In genomic region chr18:53266850-53267249, GRCh38 we compare ENCODE assay signal across 22 cellular contexts.
DNase-seq lines count a peak whose midpoint lies in the region; ATAC-seq, FAIRE-seq and TF ChIP-seq lines count a peak whose summit lies in the region.
"Had no signal": no experiment of that assay in that cellular context is flagged by ENCODE, and none has a peak within 500 bp of the region (broad histone marks: within the 10 kb centered on the region; RNA-seq: fewer than 3 reads in every experiment).

No MANE protein-coding gene starts in this region.

- intact Hi-C loops in HepG2 (cut with micrococcal nuclease; ENCODE audit: unreplicated experiment), result no loop called here
- intact Hi-C loops in right lobe of liver (cut with DNase I), result no loop called here
- intact Hi-C loops in K562 (cut with micrococcal nuclease), result no loop called here

- TF ChIP-seq CTCF in HepG2 (CRISPR knock-in tag; IDR thresholded peaks at IDR 0.05) (no peak), right lobe of liver (IDR thresholded peaks at IDR 0.05) (no peak), K562 (IDR thresholded peaks at IDR 0.05 in 2 of 3, conservative IDR thresholded peaks at IDR 0.05 in 1 of 3; ENCODE audit: insufficient read depth in 2 of 3, low read depth in 1 of 3, low read length in 3 of 3) (no peak), GM10266 (IDR thresholded peaks at IDR 0.05; ENCODE audit: control insufficient read depth, insufficient read depth, low read depth, missing control alignments) (no peak)

- 21% methylated on average over 1 of the region's 1 CpG for WGBS in HepG2 (ENCODE audit: low lambda C conversion rate)
- 80% methylated on average over 1 of the region's 1 CpG for whole genome bisulfite sequencing in right lobe of liver (ENCODE audit: insufficient coverage, low coverage, low lambda C conversion rate, missing lambda C conversion rate)
- 8% methylated on average over 1 of the region's 1 CpG for WGBS in K562 (ENCODE audit: insufficient coverage, low coverage, missing lambda C conversion rate)

- TF ChIP-seq RAD21 in HepG2 (CRISPR knock-in tag; IDR thresholded peaks at IDR 0.05) (no peak), K562 (CRISPR knock-in tag; conservative IDR thresholded peaks at IDR 0.05 in 1 of 2, IDR thresholded peaks at IDR 0.05 in 1 of 2) (no peak)

- BruUV-seq in HepG2 (replicated peaks; lab: Mats Ljungman, UMichigan) (no TSS peak), K562 (replicated peaks; lab: Mats Ljungman, UMichigan) (no TSS peak)

- no peaks in the 10 kb centered on the region for H3K9me1 ChIP-seq in K562 (ENCODE audit: control insufficient read depth, insufficient read depth, low read length)

- H3K36me3 ChIP-seq in HepG2 (replicated peaks in 1 of 2; ENCODE audit: control insufficient read depth in 1 of 2, insufficient read depth in 2 of 2, low read length in 2 of 2), result no peaks in the 10 kb centered on the region
- H3K36me3 ChIP-seq in right lobe of liver, result no peaks in the 10 kb centered on the region
- H3K36me3 ChIP-seq in K562 (ENCODE audit: control insufficient read depth, insufficient read depth, low read length), result no peaks in the 10 kb centered on the region
- H3K36me3 ChIP-seq: BE2C, BLaER1 had no signal

- H3K9me3 ChIP-seq in HepG2 (ENCODE audit: low read length) (peaks cover 64% of the 10 kb centered on the region), right lobe of liver (no peaks in the 10 kb centered on the region), K562 (replicated peaks; ENCODE audit: control insufficient read depth, insufficient read depth, low read depth, low read length) (no peaks in the 10 kb centered on the region)
- H3K9me3 ChIP-seq: BE2C, BLaER1, Caco-2 had no signal

- DNase-seq in HepG2 (ENCODE audit: low spot score) (no peak), right lobe of liver (no peak), K562 (ENCODE audit: extremely low read depth in 1 of 4, low spot score in 3 of 4) (no peak), GM10266 (ENCODE audit: extremely low spot score) (no peak)
- DNase-seq: ACHN; BE2C; C1 segment of cervical spinal cord; Caco-2; Calu3; CD4-positive, alpha-beta T cell; CD8-positive, alpha-beta T cell; DMS79 treated with DMSO at 0.1 percent for 48 hours; GF-D8 had no signal

- H3K4me2 ChIP-seq in HepG2 (ENCODE audit: low read depth, low read length) (no peak overlapping the region), K562 (ENCODE audit: insufficient read depth, low read length) (no peak overlapping the region)
- H3K4me2 ChIP-seq: BLaER1 had no signal

- H4K20me1 ChIP-seq in HepG2 (ENCODE audit: insufficient read depth, low read length) (no peaks in the 10 kb centered on the region), K562 (replicated peaks; ENCODE audit: control insufficient read depth, insufficient read depth, low read length) (no peaks in the 10 kb centered on the region)
- H4K20me1 ChIP-seq: BLaER1 had no signal

- TF ChIP-seq POLR2A in HepG2 (IDR thresholded peaks at IDR 0.05; ENCODE audit: insufficient read depth in 1 of 2, low read depth in 2 of 2, low read length in 2 of 2) (no peak), right lobe of liver (IDR thresholded peaks at IDR 0.05) (no peak), K562 (conservative IDR thresholded peaks at IDR 0.05) (no peak)

- H3K27me3 ChIP-seq in HepG2 (ENCODE audit: control insufficient read depth in 1 of 2, insufficient read depth in 2 of 2, low read length in 2 of 2) (no peaks in the 10 kb centered on the region), right lobe of liver (no peaks in the 10 kb centered on the region), K562 (ENCODE audit: control insufficient read depth in 2 of 2, insufficient read depth in 2 of 2, low read length in 2 of 2) (no peaks in the 10 kb centered on the region)
- H3K27me3 ChIP-seq: BE2C, BLaER1 had no signal

- TF ChIP-seq EP300 in HepG2 (IDR thresholded peaks at IDR 0.05; ENCODE audit: low read depth in 2 of 2, low read length in 2 of 2) (no peak), HepG2 (CRISPR knock-in tag; IDR thresholded peaks at IDR 0.05; ENCODE audit: borderline replicate concordance) (no peak), K562 (IDR thresholded peaks at IDR 0.05; ENCODE audit: low read length) (no peak)

- H3K4me1 ChIP-seq in HepG2 (ENCODE audit: insufficient read depth, low read length) (no peaks in the 10 kb centered on the region), right lobe of liver (no peaks in the 10 kb centered on the region), K562 (replicated peaks in 1 of 2; ENCODE audit: control insufficient read depth in 2 of 2, insufficient read depth in 2 of 2, low read length in 2 of 2) (no peaks in the 10 kb centered on the region)
- H3K4me1 ChIP-seq: BE2C, BLaER1, Caco-2 had no signal

- H3K27ac ChIP-seq in HepG2 (ENCODE audit: extremely low read length, insufficient read depth, low read length) (no peak overlapping the region), right lobe of liver (no peak overlapping the region), K562 (ENCODE audit: extremely low read depth, low read depth, low read length) (no peak overlapping the region)
- H3K27ac ChIP-seq: 22Rv1, BLaER1 had no signal

- FAIRE-seq in HepG2 (lab: Jason Lieb, UNC) (no peak), K562 (lab: Jason Lieb, UNC) (no peak)
- FAIRE-seq: D721Med, G401.6, GM12878, GM12892, GM18507, GM19239 had no signal

- in situ Hi-C loops in HepG2 (cut with HindIII; ENCODE audit: extremely low pct_ligation_motif_present, low pct_unique_long_range_greater_than_20kb) (no loop called here), K562 (cut with MboI) (no loop called here)

- POLR2A ChIA-PET in HepG2 (lab: Yijun Ruan, JAX) (no interaction called here), K562 (lab: Yijun Ruan, JAX) (no interaction called here)

- H3K9ac ChIP-seq in HepG2 (ENCODE audit: insufficient read depth, low read depth, low read length) (no peak overlapping the region), K562 (ENCODE audit: insufficient read depth in 1 of 2, low read depth in 2 of 2, low read length in 2 of 2) (no peak overlapping the region)
- H3K9ac ChIP-seq: BLaER1 had no signal

- H3K4me3 ChIP-seq in HepG2 (replicated peaks in 1 of 3; ENCODE audit: insufficient read depth in 1 of 3, low read depth in 2 of 3, low read length in 3 of 3) (no peak overlapping the region), right lobe of liver (no peak overlapping the region), K562 (no peak overlapping the region)
- H3K4me3 ChIP-seq: BLaER1, GM12878 had no signal

- CTCF ChIA-PET in HepG2 (lab: Yijun Ruan, JAX; ENCODE audit: low intra/inter-chr PET ratio, low total read pairs) (no interaction called here), K562 (lab: Yijun Ruan, JAX; ENCODE audit: low intra/inter-chr PET ratio) (no interaction called here)

- H2AFZ ChIP-seq in HepG2 (ENCODE audit: low read length) (no peak overlapping the region), K562 (ENCODE audit: low read depth, low read length) (no peak overlapping the region)

- ATAC-seq in HepG2 (no peak), right lobe of liver (no peak), K562 (no peak), GM18868 (IDR thresholded peaks at IDR 0.05; ENCODE audit: unreplicated experiment) (no peak)
- ATAC-seq: CD8-positive, alpha-beta T cell; GM12878 had no signal

- H3K79me2 ChIP-seq in HepG2 (ENCODE audit: insufficient read depth, low read length), result no peaks in the 10 kb centered on the region
- no peaks in the 10 kb centered on the region for H3K79me2 ChIP-seq in K562 (ENCODE audit: control insufficient read depth, insufficient read depth, low read length)

TF ChIP-seq in HepG2, 621 proteins besides CTCF, POLR2A, EP300 and RAD21:
- peak; percentile 78 for TF ChIP-seq MAFF (IDR thresholded peaks at IDR 0.05; ENCODE audit: low read depth, low read length)
- TF ChIP-seq SMYD3 (CRISPR knock-in tag; IDR thresholded peaks at IDR 0.05), result no peak
- TF ChIP-seq NFE2L2 (IDR thresholded peaks at IDR 0.05; ENCODE audit: low read length), result peak; percentile 65; the same call in 1 of the 2 replicates
- peak; percentile 55 to 85 for TF ChIP-seq MAFK (conservative IDR thresholded peaks at IDR 0.05 in 1 of 2, IDR thresholded peaks at IDR 0.05 in 1 of 2; ENCODE audit: low read length in 2 of 2)

TF ChIP-seq in K562, 482 proteins besides CTCF, POLR2A, EP300 and RAD21:
- TF ChIP-seq IFI16 (CRISPR knock-in tag; IDR thresholded peaks at IDR 0.05) (no peak), MAFF (IDR thresholded peaks at IDR 0.05; ENCODE audit: low read length) (peak; percentile 22; the same call in 1 of the 2 replicates), ZNF316 (IDR thresholded peaks at IDR 0.05) (peak; percentile 38; the same call in 1 of the 2 replicates), ZBTB1 (CRISPR knock-in tag; IDR thresholded peaks at IDR 0.05; ENCODE audit: borderline replicate concordance, low read depth) (no peak)

Comparison
In these comparisons a context has a peak if more than half of its experiments do, and no peak if none do; other contexts are left out.
1. Of the 241 proteins assayed by ChIP-seq in both HepG2 and K562: peak only in HepG2: MAFK; only in K562: none; in both: MAFF; in neither: 239.